16 cellular contexts compared by ENCODE assay signal in the genomic region with DNA sequence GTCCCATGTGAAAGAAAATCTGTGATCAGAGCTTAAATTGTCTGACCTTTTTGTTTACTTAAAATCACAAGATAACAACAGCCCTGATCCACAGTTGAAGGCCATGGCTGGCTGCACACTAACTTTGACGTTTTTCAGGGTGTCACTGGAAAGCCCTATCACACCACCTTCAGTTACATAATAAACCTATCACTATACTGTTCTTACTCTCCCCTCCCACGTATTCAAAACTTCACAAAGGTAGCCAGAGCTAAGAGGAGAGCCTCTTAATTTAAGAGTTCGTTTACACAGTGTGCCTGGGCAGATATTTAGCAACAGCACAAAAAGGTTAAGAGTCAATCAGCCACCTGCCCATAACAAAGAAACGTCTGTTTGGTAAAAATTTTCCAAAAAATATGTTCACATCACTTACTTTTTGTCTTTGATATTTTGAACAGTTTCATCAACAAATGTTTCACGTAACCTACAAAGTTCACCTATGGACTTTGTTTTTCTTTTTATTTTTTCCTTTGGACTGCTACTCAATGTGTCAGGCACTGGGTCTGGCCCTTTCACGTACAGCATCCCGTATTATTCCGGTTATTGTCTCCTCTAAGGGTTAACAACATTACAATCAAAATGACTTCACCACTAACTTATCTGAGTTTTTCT. TPM values are rescaled to one million over a fixed set of nuclear protein-coding genes. Genes with fewer than 3 reads are reported as not detected.
A peak's percentile ranks its signal among the peaks of the same experiment; 100 is the strongest.
DNase-seq lines count a peak whose midpoint lies in the region; ATAC-seq and TF ChIP-seq lines count a peak whose summit lies in the region.
"Had no signal": no experiment of that assay in that cellular context is flagged by ENCODE, and none has a peak within 500 bp of the region (broad histone marks: within the 10 kb centered on the region; RNA-seq: fewer than 3 reads in every experiment).

No MANE protein-coding gene starts in this region.

- POLR2A ChIA-PET in CD8-positive, alpha-beta T cell (lab: Charles Lee) = no interaction called here

- H3K27me3 ChIP-seq in lung (ENCODE audit: control insufficient read depth, insufficient read depth) = no peaks in the 10 kb centered on the region
- H3K27me3 ChIP-seq in CD8-positive, alpha-beta T cell (ENCODE audit: insufficient read depth, low read length) = no peaks in the 10 kb centered on the region
- H3K27me3 ChIP-seq: esophagus muscularis mucosa, heart left ventricle had no signal

- ATAC-seq in lung (ENCODE audit: insufficient read depth, low FRiP score) (peak; percentile 73), GM19023 (IDR thresholded peaks at IDR 0.05; ENCODE audit: unreplicated experiment) (no peak)
- ATAC-seq in CD8-positive, alpha-beta T cell = no peak
- ATAC-seq: Right ventricle myocardium inferior had no signal

- H3K9me3 ChIP-seq in lung (ENCODE audit: control insufficient read depth in 2 of 2, insufficient read depth in 1 of 2, low read length in 1 of 2) = no peaks in the 10 kb centered on the region
- no peaks in the 10 kb centered on the region for H3K9me3 ChIP-seq in CD8-positive, alpha-beta T cell (ENCODE audit: low read length)
- H3K9me3 ChIP-seq: esophagus muscularis mucosa, heart left ventricle had no signal

- H3K4me3 ChIP-seq in lung = no peak overlapping the region
- H3K4me3 ChIP-seq in CD8-positive, alpha-beta T cell (ENCODE audit: low read depth, low read length) = no peak overlapping the region
- H3K4me3 ChIP-seq: esophagus muscularis mucosa, heart left ventricle had no signal

- no peak overlapping the region for H3K4me3 Mint-ChIP-seq in activated T-helper 1 cell treated with anti-CD3 and anti-CD28 coated beads, Interleukin-12 subunit alpha, Interleukin-12 subunit beta, Interleukin-2, Interleukin-4 antibody, amounts not matched to agents 30 ng/mL and 10 ng/mL and 1 ng/mL, durations not matched to agents 14 hours and 24 hours and 36 hours
- H3K4me3 Mint-ChIP-seq in CD8-positive, alpha-beta T cell = no peak overlapping the region
- H3K4me3 Mint-ChIP-seq: CD14-positive monocyte, naive B cell had no signal

- H3K27ac ChIP-seq in lung (ENCODE audit: low read depth in 1 of 2, low read length in 1 of 2) = no peak overlapping the region
- H3K27ac ChIP-seq in CD8-positive, alpha-beta T cell (ENCODE audit: low read depth, low read length) = no peak overlapping the region
- H3K27ac ChIP-seq: 22Rv1, esophagus muscularis mucosa, heart left ventricle had no signal

- peak overlapping the region; percentile 14 for H3K27ac Mint-ChIP-seq in activated T-helper 1 cell treated with anti-CD3 and anti-CD28 coated beads, Interleukin-12 subunit alpha, Interleukin-12 subunit beta, Interleukin-2, Interleukin-4 antibody, amounts not matched to agents 30 ng/mL and 10 ng/mL and 1 ng/mL, durations not matched to agents 14 hours and 24 hours and 36 hours
- H3K27ac Mint-ChIP-seq in CD8-positive, alpha-beta T cell = no peak overlapping the region

- DNase-seq in DMS53 (lab: John Stamatoyannopoulos, UW) (peak; percentile 19), DMS53 treated with DMSO at 0.1 percent for 48 hours (lab: John Stamatoyannopoulos, UW; ENCODE audit: unreplicated experiment) (no peak), HuH-7 (ENCODE audit: low spot score) (peak; percentile 34), lung (ENCODE audit: low spot score) (peak; percentile 42), GF-D8 (lab: John Stamatoyannopoulos, UW) (no peak)
- no peak for DNase-seq in activated T-helper 1 cell treated with anti-CD3 and anti-CD28 coated beads, Interleukin-12 subunit alpha, Interleukin-12 subunit beta, Interleukin-2, Interleukin-4 antibody, amounts not matched to agents 30 ng/mL and 10 ng/mL and 1 ng/mL, durations not matched to agents 14 hours and 24 hours and 36 hours (ENCODE audit: low spot score)
- no peak for DNase-seq in CD8-positive, alpha-beta T cell
- DNase-seq: activated CD4-positive, alpha-beta T cell treated with anti-CD3 and anti-CD28 coated beads for 48 hours; heart left ventricle; naive B cell; NK-92 treated with Interleukin-12 subunit alpha and Interleukin-12 subunit beta, amount 100 ng/mL, for 24 hours had no signal

- H3K9me3 Mint-ChIP-seq in activated T-helper 1 cell treated with anti-CD3 and anti-CD28 coated beads, Interleukin-12 subunit alpha, Interleukin-12 subunit beta, Interleukin-2, Interleukin-4 antibody, amounts not matched to agents 30 ng/mL and 10 ng/mL and 1 ng/mL, durations not matched to agents 14 hours and 24 hours and 36 hours = no peaks in the 10 kb centered on the region
- H3K9me3 Mint-ChIP-seq in CD8-positive, alpha-beta T cell = no peaks in the 10 kb centered on the region
- H3K9me3 Mint-ChIP-seq: CD14-positive monocyte, naive B cell had no signal

- intact Hi-C loops in activated T-helper 1 cell treated with anti-CD3 and anti-CD28 coated beads, Interleukin-12 subunit alpha, Interleukin-12 subunit beta, Interleukin-2, Interleukin-4 antibody, amounts not matched to agents 30 ng/mL and 10 ng/mL and 1 ng/mL, durations not matched to agents 14 hours and 24 hours and 36 hours (cut with micrococcal nuclease) = no loop called here
- intact Hi-C loops in CD8-positive, alpha-beta T cell (cut with DNase I, micrococcal nuclease) = loop anchor here in 1 of 2 experiments (5.0 kb wide), 1 partner anchor 36 kb away; no protein-coding TSS in a partner anchor

- no peaks in the 10 kb centered on the region for H3K27me3 Mint-ChIP-seq in activated T-helper 1 cell treated with anti-CD3 and anti-CD28 coated beads, Interleukin-12 subunit alpha, Interleukin-12 subunit beta, Interleukin-2, Interleukin-4 antibody, amounts not matched to agents 30 ng/mL and 10 ng/mL and 1 ng/mL, durations not matched to agents 14 hours and 24 hours and 36 hours (ENCODE audit: insufficient read depth)
- no peaks in the 10 kb centered on the region for H3K27me3 Mint-ChIP-seq in CD8-positive, alpha-beta T cell (ENCODE audit: low read depth)
- H3K27me3 Mint-ChIP-seq: naive B cell had no signal

- H3K4me1 Mint-ChIP-seq in activated T-helper 1 cell treated with anti-CD3 and anti-CD28 coated beads, Interleukin-12 subunit alpha, Interleukin-12 subunit beta, Interleukin-2, Interleukin-4 antibody, amounts not matched to agents 30 ng/mL and 10 ng/mL and 1 ng/mL, durations not matched to agents 14 hours and 24 hours and 36 hours (ENCODE audit: low read depth) = peaks cover 37% of the 10 kb centered on the region
- peaks cover 35% of the 10 kb centered on the region for H3K4me1 Mint-ChIP-seq in CD8-positive, alpha-beta T cell (ENCODE audit: low read depth)

- peaks cover 43% of the 10 kb centered on the region for H3K36me3 Mint-ChIP-seq in activated T-helper 1 cell treated with anti-CD3 and anti-CD28 coated beads, Interleukin-12 subunit alpha, Interleukin-12 subunit beta, Interleukin-2, Interleukin-4 antibody, amounts not matched to agents 30 ng/mL and 10 ng/mL and 1 ng/mL, durations not matched to agents 14 hours and 24 hours and 36 hours (ENCODE audit: low read depth)
- H3K36me3 Mint-ChIP-seq in CD8-positive, alpha-beta T cell = peaks cover 52% of the 10 kb centered on the region

- no peak for TF ChIP-seq CTCF in lung (IDR thresholded peaks at IDR 0.05; ENCODE audit: control extremely low read depth, extremely low read depth)
- no peak for TF ChIP-seq CTCF in CD8-positive, alpha-beta T cell (IDR thresholded peaks at IDR 0.05)

- 63 to 83% methylated on average over 8 of the region's 8 CpGs for WGBS in lung, 2 donors

- H3K4me1 ChIP-seq in lung (ENCODE audit: control insufficient read depth in 2 of 2, insufficient read depth in 2 of 2, low read length in 2 of 2) = peaks cover 2 to 5% of the 10 kb centered on the region in 2 donors
- H3K4me1 ChIP-seq in CD8-positive, alpha-beta T cell (ENCODE audit: insufficient read depth, low read length) = no peaks in the 10 kb centered on the region

- CTCF ChIA-PET in CD8-positive, alpha-beta T cell (lab: Charles Lee) = no interaction called here

- no peaks in the 10 kb centered on the region for H3K36me3 ChIP-seq in lung (ENCODE audit: control insufficient read depth in 2 of 2, insufficient read depth in 2 of 2, low read length in 2 of 2)
- peaks cover 5% of the 10 kb centered on the region for H3K36me3 ChIP-seq in CD8-positive, alpha-beta T cell (ENCODE audit: insufficient read depth, low read length)

RNA-seq across cellular contexts. Expression of a gene that starts 25.0 kb away (rescaled TPM):
- total RNA-seq in activated T-helper 1 cell treated with anti-CD3 and anti-CD28 coated beads, Interleukin-12 subunit alpha, Interleukin-12 subunit beta, Interleukin-2, Interleukin-4 antibody, amounts not matched to agents 30 ng/mL and 10 ng/mL and 1 ng/mL, durations not matched to agents 14 hours and 24 hours and 36 hours = 83.3 and 87.1 TPM in 2 replicates
- 10 to 100 TPM; 37.1 to 75.3 TPM for total RNA-seq in lung
- 10 to 100 TPM; 11.0 to 14.7 TPM for polyA plus RNA-seq in lung
- total RNA-seq in CD8-positive, alpha-beta T cell = 10 to 100 TPM; 82.2 to 89.8 TPM

Comparison
In these comparisons a context has a peak if more than half of its experiments do, and no peak if none do; other contexts are left out.
1. DNase-seq: peak in DMS53 (single experiment), HuH-7 (single experiment) and lung (single experiment); none in DMS53 treated with DMSO at 0.1 percent for 48 hours (single experiment), activated T-helper 1 cell treated with anti-CD3 and anti-CD28 coated beads, Interleukin-12 subunit alpha, Interleukin-12 subunit beta, Interleukin-2, Interleukin-4 antibody, amounts not matched to agents 30 ng/mL and 10 ng/mL and 1 ng/mL, durations not matched to agents 14 hours and 24 hours and 36 hours (single experiment), CD8-positive, alpha-beta T cell (0 of 7) and GF-D8 (single experiment).